In the genomic region with DNA sequence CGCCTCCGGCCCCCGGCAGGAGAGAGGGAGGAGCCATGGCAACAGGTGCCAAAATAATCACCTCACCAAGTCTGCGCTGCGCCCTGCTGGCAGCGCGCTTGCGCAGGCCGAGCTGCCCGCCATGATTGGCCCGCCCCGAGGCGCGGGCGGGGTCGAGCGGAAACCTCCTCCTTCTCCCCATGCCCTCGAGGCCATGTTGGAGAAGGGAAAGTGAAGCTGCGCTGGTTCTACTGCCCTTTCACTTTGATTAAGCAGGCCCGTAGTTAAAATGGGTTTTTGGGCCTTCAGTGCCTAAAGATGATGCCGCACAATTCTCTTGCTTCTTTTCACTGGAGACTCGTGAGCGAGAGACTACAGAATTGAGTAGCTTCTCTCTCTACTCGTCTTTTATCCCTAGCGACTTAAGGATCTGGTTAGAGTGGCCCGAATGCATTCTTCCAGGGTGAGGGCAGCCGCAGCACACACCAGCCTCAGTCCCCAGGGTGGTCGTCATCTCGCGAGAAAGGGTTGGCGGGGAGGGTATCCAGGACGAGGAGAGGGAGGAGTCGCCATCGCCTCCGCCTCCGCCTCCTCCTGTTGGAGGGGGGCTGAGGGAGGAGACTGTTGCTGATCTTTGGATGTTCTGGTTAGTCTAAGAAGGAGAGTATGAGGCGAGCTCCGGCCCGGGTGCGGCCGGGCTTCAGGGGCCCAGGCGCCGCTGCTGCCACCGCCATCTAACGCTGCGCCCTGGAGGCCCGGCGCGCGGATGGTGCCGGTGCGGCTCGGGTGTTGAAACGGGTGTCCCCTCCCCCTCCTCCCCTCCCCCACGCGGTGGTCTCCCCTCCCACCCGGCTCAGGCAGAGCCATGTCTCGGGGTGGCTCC, we compare ENCODE assay signal across 8 cellular contexts. TPM values are rescaled to one million over a fixed set of nuclear protein-coding genes. Genes with fewer than 3 reads are reported as not detected.
DNase-seq lines count a peak whose midpoint lies in the region; ATAC-seq and TF ChIP-seq lines count a peak whose summit lies in the region.

Gene DCAF6, plus strand, starts transcription at position 616 of the 862 bp plus-strand sequence. Its CDS starts 229 bp downstream, at position 845.

- no peaks in the 10 kb centered on the region for H3K27me3 Mint-ChIP-seq in activated naive CD4-positive, alpha-beta T cell treated with anti-CD3 and anti-CD28 coated beads, Interleukin-2, amount 50 U/mL, for 24 hours

- peak within 1 kb of the TSS; percentile 100 for H3K27ac Mint-ChIP-seq in activated naive CD4-positive, alpha-beta T cell treated with anti-CD3 and anti-CD28 coated beads, Interleukin-2, amount 50 U/mL, for 24 hours

- no peaks in the 10 kb centered on the region for H3K27me3 ChIP-seq in GM06990 (replicated peaks; ENCODE audit: control insufficient read depth, insufficient read depth, low read length)
- no peaks in the 10 kb centered on the region for H3K27me3 ChIP-seq in suprapubic skin

- H3K4me1 ChIP-seq in suprapubic skin, result peaks cover 42% of the 10 kb centered on the region

- H3K36me3 ChIP-seq in GM06990 (ENCODE audit: control insufficient read depth, insufficient read depth, low read length) (no peaks in the 10 kb centered on the region), suprapubic skin (no peaks in the 10 kb centered on the region)

- 0% methylated on average over 28 of the region's 58 CpGs for WGBS in suprapubic skin

- TF ChIP-seq EP300 in suprapubic skin (IDR thresholded peaks at IDR 0.05), result no peak

- no peaks in the 10 kb centered on the region for H3K9me3 ChIP-seq in suprapubic skin

- H3K36me3 Mint-ChIP-seq in activated naive CD4-positive, alpha-beta T cell treated with anti-CD3 and anti-CD28 coated beads, Interleukin-2, amount 50 U/mL, for 24 hours, result peaks cover 2% of the 10 kb centered on the region

- TF ChIP-seq CTCF in GM06990 (IDR thresholded peaks at IDR 0.05; ENCODE audit: insufficient read depth, low read length, poor library complexity, severe bottlenecking), result no peak
- no peak for TF ChIP-seq CTCF in suprapubic skin (IDR thresholded peaks at IDR 0.05)

- peak within 1 kb of the TSS; percentile 89 for H3K4me3 Mint-ChIP-seq in activated naive CD4-positive, alpha-beta T cell treated with anti-CD3 and anti-CD28 coated beads, Interleukin-2, amount 50 U/mL, for 24 hours

- DNase-seq in GM06990 (ENCODE audit: extremely low read depth, insufficient read length) (peak; percentile 100), NCI-H1092 (lab: John Stamatoyannopoulos, UW) (peak; percentile 99), globus pallidus (ENCODE audit: low spot score) (peak; percentile 99), nucleus accumbens (lab: John Stamatoyannopoulos, UW) (peak; percentile 77 to 98 (median 95)), suprapubic skin (ENCODE audit: low spot score in 2 of 2) (peak; percentile 96 to 97)

- no peaks in the 10 kb centered on the region for H3K9me3 Mint-ChIP-seq in activated naive CD4-positive, alpha-beta T cell treated with anti-CD3 and anti-CD28 coated beads, Interleukin-2, amount 50 U/mL, for 24 hours

- H3K27ac ChIP-seq in suprapubic skin, result peak within 1 kb of the TSS; percentile 95

- peak; percentile 15 to 86 for TF ChIP-seq POLR2A in suprapubic skin (IDR thresholded peaks at IDR 0.05)

- H3K4me3 ChIP-seq in GM06990 (replicated peaks; ENCODE audit: low read depth, low read length), result peak within 1 kb of the TSS; percentile 78
- peak within 1 kb of the TSS; percentile 86 for H3K4me3 ChIP-seq in suprapubic skin

- peak; percentile 72 for ATAC-seq in HG02588 (IDR thresholded peaks at IDR 0.05; ENCODE audit: unreplicated experiment)
- ATAC-seq in SK-N-SH treated with all-trans-retinoic acid at 6 μM for 48 hours, result peak; percentile 84

- H3K4me1 Mint-ChIP-seq in activated naive CD4-positive, alpha-beta T cell treated with anti-CD3 and anti-CD28 coated beads, Interleukin-2, amount 50 U/mL, for 24 hours, result peaks cover 56% of the 10 kb centered on the region

TF ChIP-seq in SK-N-SH treated with all-trans-retinoic acid at 6 μM for 48 hours, 23 proteins besides CTCF, POLR2A, EP300 and RAD21:
- no peak for TF ChIP-seq ZNF8 (CRISPR knock-in tag; IDR thresholded peaks at IDR 0.05)
- TF ChIP-seq ZFP3 (CRISPR knock-in tag; IDR thresholded peaks at IDR 0.05), result no peak
- no peak for TF ChIP-seq OSR1 (CRISPR knock-in tag; IDR thresholded peaks at IDR 0.05)

RNA-seq across cellular contexts. Expression of gene DCAF6, which starts in this region (rescaled TPM):
- total RNA-seq in suprapubic skin, result 10 to 100 TPM; 38.2 to 90.3 (median 54.8) TPM

Comparison
In these comparisons a context has a peak if more than half of its experiments do, and no peak if none do; other contexts are left out.
1. Peak in every context shown above with its lines: DNase-seq, ATAC-seq, H3K4me3 ChIP-seq and H3K27ac ChIP-seq.